In the genomic region with DNA sequence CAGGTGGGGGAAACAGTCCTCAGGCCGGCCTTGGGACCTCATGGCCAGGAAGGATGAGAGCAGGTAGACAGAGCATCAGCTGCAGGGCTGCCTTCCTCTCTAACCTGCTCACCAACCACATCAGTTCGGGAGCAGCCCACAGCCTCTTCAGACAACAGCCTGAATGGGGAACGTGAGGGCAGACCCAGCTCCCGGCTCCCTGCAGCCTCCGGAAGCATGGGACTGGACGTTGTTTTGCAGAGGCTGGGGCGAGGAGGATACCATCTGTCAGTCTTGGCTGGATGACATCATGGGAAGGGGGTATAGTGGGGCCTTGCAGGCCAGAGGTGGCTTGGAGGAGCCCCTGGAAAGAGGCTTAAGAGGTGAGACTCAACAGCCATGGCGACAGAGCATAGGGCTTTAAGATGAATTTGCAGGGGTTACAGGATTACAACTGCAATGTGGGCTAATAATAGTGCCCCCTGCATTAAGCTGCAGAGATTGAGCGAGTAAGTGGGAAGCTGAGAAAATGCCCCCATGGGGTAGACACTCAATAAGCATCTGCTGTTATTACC, we compare ENCODE assay signal across 17 cellular contexts. TPM values are rescaled to one million over a fixed set of nuclear protein-coding genes. Genes with fewer than 3 reads are reported as not detected.
DNase-seq lines count a peak whose midpoint lies in the region; ATAC-seq and TF ChIP-seq lines count a peak whose summit lies in the region.
"Had no signal": no experiment of that assay in that cellular context is flagged by ENCODE, and none has a peak within 500 bp of the region (broad histone marks: within the 10 kb centered on the region; RNA-seq: fewer than 3 reads in every experiment).

No MANE protein-coding gene starts in this region.

- H3K27me3 ChIP-seq in hepatocyte (no peaks in the 10 kb centered on the region), stomach (no peaks in the 10 kb centered on the region)
- H3K27me3 ChIP-seq: uterus had no signal

- TF ChIP-seq EP300 in stomach (IDR thresholded peaks at IDR 0.05), result no peak

- no peak overlapping the region for H2AFZ ChIP-seq in hepatocyte

- no peak for ATAC-seq in GM18511 (IDR thresholded peaks at IDR 0.05; ENCODE audit: unreplicated experiment)
- ATAC-seq: activated naive CD8-positive, alpha-beta T cell treated with anti-CD3 and anti-CD28 coated beads, Interleukin-2, amount 50 U/mL, for 24 hours had no signal

- TF ChIP-seq CTCF in HEK293 (tag by site-specific recombination; IDR thresholded peaks at IDR 0.05) (no peak), hepatocyte (IDR thresholded peaks at IDR 0.05; ENCODE audit: poor library complexity) (no peak), stomach (IDR thresholded peaks at IDR 0.05) (no peak), GM10248 (IDR thresholded peaks at IDR 0.05; ENCODE audit: control extremely low read depth, extremely low read depth, low read depth, missing control alignments) (no peak)

- no peaks in the 10 kb centered on the region for H4K20me1 ChIP-seq in hepatocyte (ENCODE audit: insufficient read depth, poor library complexity, severe bottlenecking)

- TF ChIP-seq POLR2A in stomach (IDR thresholded peaks at IDR 0.05), result no peak

- CTCF ChIA-PET in HEK293 (lab: Yijun Ruan, JAX), result interaction anchor here (0.6 to 6.9 kb wide), 18 partner anchors 10 to 614 kb away, joined by 3 to 101 read pairs (median 4); a partner anchor contains a TSS
- CTCF ChIA-PET in GM10248 (lab: Yijun Ruan, JAX), result interaction anchor here (0.7 to 5.0 kb wide), 9 partner anchors 10 to 145 kb away, joined by 3 to 25 read pairs (median 4); a partner anchor contains a TSS

- POLR2A ChIA-PET in HEK293 (lab: Yijun Ruan, JAX), result interaction anchor here (1.0 kb wide), 1 partner anchor 20 kb away, joined by 3 read pairs; no protein-coding TSS in a partner anchor
- POLR2A ChIA-PET in GM10248 (lab: Yijun Ruan, JAX), result no interaction called here

- H3K4me1 ChIP-seq in HEK293 (ENCODE audit: control insufficient read depth, insufficient read depth, low read length) (peaks cover 2% of the 10 kb centered on the region; the same call in 1 of the 2 replicates), hepatocyte (ENCODE audit: insufficient read depth) (peaks cover 8% of the 10 kb centered on the region), stomach (peaks cover 20 to 62% (median 34%) of the 10 kb centered on the region in 4 donors)
- H3K4me1 ChIP-seq: uterus had no signal

- H3K4me3 ChIP-seq in HEK293 (ENCODE audit: low read depth, low read length), result no peak overlapping the region
- H3K4me3 ChIP-seq in hepatocyte, result peak overlapping the region; percentile 62
- H3K4me3 ChIP-seq in stomach, result peak overlapping the region; percentile 42 to 59 (median 50)
- H3K4me3 ChIP-seq: uterus had no signal

- H3K36me3 ChIP-seq in HEK293 (ENCODE audit: control insufficient read depth in 2 of 2, insufficient read depth in 1 of 2, low read length in 2 of 2), result no peaks in the 10 kb centered on the region; a peak in 1 of 3 replicates
- no peaks in the 10 kb centered on the region for H3K36me3 ChIP-seq in hepatocyte (replicated peaks; ENCODE audit: insufficient read depth, low read depth)
- H3K36me3 ChIP-seq in stomach, result peaks cover 0 to 12% (median 3%) of the 10 kb centered on the region in 4 donors
- H3K36me3 ChIP-seq: uterus had no signal

- peak overlapping the region; percentile 75 for H3K4me2 ChIP-seq in hepatocyte

- H3K79me2 ChIP-seq in hepatocyte, result peaks cover 17% of the 10 kb centered on the region

- H3K9me3 ChIP-seq in HEK293 (ENCODE audit: control insufficient read depth, insufficient read depth, low read depth, low read length) (no peaks in the 10 kb centered on the region), hepatocyte (ENCODE audit: low read depth) (no peaks in the 10 kb centered on the region), stomach (no peaks in the 10 kb centered on the region)
- H3K9me3 ChIP-seq: uterus had no signal

- H3K27ac ChIP-seq in HEK293 (ENCODE audit: extremely low read depth, low read depth, low read length) (no peak overlapping the region), angular gyrus (ENCODE audit: low read depth, low read length) (peak overlapping the region; percentile 97), hepatocyte (peak overlapping the region; percentile 94), stomach (peak overlapping the region; percentile 87 to 95 (median 88))
- H3K27ac ChIP-seq: uterus had no signal

- WGBS in hepatocyte (ENCODE audit: low lambda C conversion rate, missing lambda C conversion rate), result 73% methylated on average over 9 of the region's 9 CpGs
- 17 to 54% (median 39%) methylated on average over 9 of the region's 9 CpGs for WGBS in stomach, 5 donors

- DNase-seq in hepatocyte (ENCODE audit: low spot score), result no peak
- no peak for DNase-seq in stomach
- DNase-seq in GM10248 (ENCODE audit: extremely low spot score), result no peak
- no peak for DNase-seq in KG1 (lab: John Stamatoyannopoulos, UW)
- no peak for DNase-seq in NCI-H1930 (lab: John Stamatoyannopoulos, UW)
- DNase-seq: activated naive CD8-positive, alpha-beta T cell treated with anti-CD3 and anti-CD28 coated beads, Interleukin-2, amount 50 U/mL, for 24 hours; activated T-cell treated with anti-CD3 and anti-CD28 coated beads, Interleukin-2, amount 50 U/mL, for 48 hours; EL; mesenchymal stem cell; NCI-H226; T-helper 2 cell; uterus had no signal

- H3K9me2 ChIP-seq in hepatocyte (replicated peaks; ENCODE audit: insufficient read depth), result no peaks in the 10 kb centered on the region

- intact Hi-C loops in stomach (cut with DNase I; ENCODE audit: low total_unique reads), result no loop called here

TF ChIP-seq in HEK293, 187 proteins besides CTCF, POLR2A, EP300 and RAD21:
- TF ChIP-seq ZNF621 (tag by site-specific recombination; IDR thresholded peaks at IDR 0.05) (no peak), ZNF335 (tag by site-specific recombination; conservative IDR thresholded peaks at IDR 0.05) (peak; percentile 51; the same call in 1 of the 2 replicates), ZNF140 (tag by site-specific recombination; IDR thresholded peaks at IDR 0.05) (no peak)

RNA-seq across cellular contexts. Expression of a gene that starts 1.5 kb away (rescaled TPM):
- total RNA-seq in hepatocyte (225 and 235 TPM in 2 replicates), stomach (100 to 1,000 TPM in 4 of 5 donors, 10 to 100 TPM in 1; 84.8 to 704 (median 191) TPM)
- polyA plus RNA-seq in hepatocyte (491 and 542 TPM in 2 replicates), stomach (100 to 1,000 TPM; 442 to 800 (median 537) TPM)
- total RNA-seq: osteoblast had no signal
- polyA plus RNA-seq: BJ had no signal

RNA-seq across cellular contexts. Expression of a gene that starts 17.8 kb away (rescaled TPM):
- total RNA-seq in hepatocyte (2.4 and 6.3 TPM in 2 replicates), stomach (10 to 100 TPM in 3 of 5 donors, 1 to 10 TPM in 2; 3.1 to 40.0 (median 16.3) TPM)
- polyA plus RNA-seq in hepatocyte (5.2 and 8.8 TPM in 2 replicates), stomach (10 to 100 TPM in 2 of 3 donors, 1 to 10 TPM in 1; 4.4 to 18.6 (median 10.4) TPM)

RNA-seq across cellular contexts. Expression of a gene that starts 21.5 kb away (rescaled TPM):
- total RNA-seq in hepatocyte (2.9 and 7.5 TPM in 2 replicates), stomach (100 to 1,000 TPM in 1 of 5 donors, 10 to 100 TPM in 2, 1 to 10 TPM in 1, not detected in 1; 7.5 to 193 (median 14.8) TPM)
- polyA plus RNA-seq in hepatocyte (18.5 and 22.0 TPM in 2 replicates), stomach (10 to 100 TPM; 24.0 to 67.4 (median 60.3) TPM)
- total RNA-seq: osteoblast had no signal

RNA-seq across cellular contexts. Expression of a gene that starts 26.0 kb away (rescaled TPM):
- total RNA-seq in hepatocyte (0.27 TPM in 1 of 2 replicates, not detected in the other), stomach (1 to 10 TPM in 1 of 5 donors, not detected in 4; 2.6 TPM)
- polyA plus RNA-seq in hepatocyte (0.22 and 0.46 TPM in 2 replicates), stomach (under 1 TPM in 1 of 3 donors, not detected in 2; 0.55 TPM)
- total RNA-seq: osteoblast had no signal

RNA-seq across cellular contexts. Expression of a gene that starts 37.4 kb away (rescaled TPM):
- total RNA-seq in hepatocyte (36.4 and 42.8 TPM in 2 replicates), stomach (100 to 1,000 TPM in 1 of 5 donors, 10 to 100 TPM in 4; 10.3 to 118 (median 19.2) TPM)
- polyA plus RNA-seq in hepatocyte (81.1 and 90.2 TPM in 2 replicates), stomach (10 to 100 TPM; 37.9 to 81.1 (median 55.0) TPM)
